8 cellular contexts compared by ENCODE assay signal in the genomic region with DNA sequence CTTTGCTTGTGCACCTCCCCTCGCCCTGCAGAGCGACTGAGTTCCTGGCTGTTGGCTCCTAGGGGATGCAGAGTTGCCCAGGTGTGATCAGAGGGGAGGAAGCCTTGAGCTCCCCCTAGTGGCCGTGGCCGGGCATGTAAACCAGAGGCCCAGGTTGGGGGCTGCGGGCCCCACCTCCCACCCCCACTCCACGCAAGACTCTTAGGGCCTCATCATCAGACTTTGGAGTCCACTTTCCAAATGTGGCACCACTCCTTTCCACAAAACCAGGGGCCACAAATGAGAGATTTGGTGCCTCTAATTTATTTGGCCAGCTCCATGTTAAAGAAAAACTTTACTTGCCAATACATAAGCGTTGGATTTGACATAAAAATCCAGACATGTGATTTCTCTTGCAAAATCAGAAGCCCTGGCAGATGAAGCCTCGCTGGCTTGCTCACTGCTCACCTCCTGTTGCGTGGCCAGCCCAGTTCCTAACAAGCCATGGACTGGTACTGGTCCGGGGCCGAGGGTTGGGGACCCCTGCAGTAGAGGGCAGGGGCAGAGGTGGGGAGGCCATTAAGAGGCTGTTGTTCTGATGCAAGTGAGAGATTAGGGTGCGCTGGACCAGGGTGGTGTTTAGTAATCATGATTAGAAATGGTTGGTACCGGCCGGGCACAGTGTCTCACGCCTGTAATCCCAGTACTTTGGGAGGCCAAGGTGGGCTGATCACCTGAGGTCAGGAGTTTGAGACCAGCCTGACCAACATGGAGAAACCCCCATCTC. TPM values are rescaled to one million over a fixed set of nuclear protein-coding genes. Genes with fewer than 3 reads are reported as not detected.
DNase-seq lines count a peak whose midpoint lies in the region; ATAC-seq and TF ChIP-seq lines count a peak whose summit lies in the region.

No MANE protein-coding gene starts in this region.

- no peak for DNase-seq in AG04449 (ENCODE audit: low read depth, low spot score)
- DNase-seq in SJCRH30, result peak; percentile 4 to 41
- DNase-seq in adrenal gland, result peak; percentile 31 to 59 (median 44)
- peak; percentile 56 for DNase-seq in iPS DF 19.7 (ENCODE audit: low read depth, low spot score)
- peak; percentile 28 for DNase-seq in stimulated activated CD4-positive, alpha-beta T cell treated with anti-CD3 and anti-CD28 coated beads, Interleukin-1b, Interleukin-23, amount 100 ng/mL, for 48 hours

- peak; percentile 74 for ATAC-seq in GM19452 (IDR thresholded peaks at IDR 0.05; ENCODE audit: unreplicated experiment)
- ATAC-seq in HG02973 (IDR thresholded peaks at IDR 0.05; ENCODE audit: unreplicated experiment), result no peak
- no peak for ATAC-seq in HG03039 (IDR thresholded peaks at IDR 0.05; ENCODE audit: unreplicated experiment)

- no peak for TF ChIP-seq POLR2A in adrenal gland (IDR thresholded peaks at IDR 0.05)

- POLR2A ChIA-PET in AG04449 (lab: Yijun Ruan, JAX), result no interaction called here

- no peaks in the 10 kb centered on the region for H3K27me3 ChIP-seq in SJCRH30
- H3K27me3 ChIP-seq in adrenal gland, result no peaks in the 10 kb centered on the region

- H3K4me3 ChIP-seq in AG04449 (ENCODE audit: low read depth, low read length), result no peak overlapping the region
- no peak overlapping the region for H3K4me3 ChIP-seq in SJCRH30
- no peak overlapping the region for H3K4me3 ChIP-seq in adrenal gland

- H3K36me3 ChIP-seq in SJCRH30 (no peaks in the 10 kb centered on the region), adrenal gland (replicated peaks in 1 of 2) (no peaks in the 10 kb centered on the region)

- no peaks in the 10 kb centered on the region for H3K9me3 ChIP-seq in SJCRH30 (replicated peaks)
- H3K9me3 ChIP-seq in adrenal gland (replicated peaks in 1 of 3), result peaks cover 0 to 4% (median 0%) of the 10 kb centered on the region in 3 donors

- TF ChIP-seq CTCF in AG04449 (IDR thresholded peaks at IDR 0.05; ENCODE audit: insufficient read depth, low read length, missing control alignments) (peak; percentile 85), adrenal gland (IDR thresholded peaks at IDR 0.05) (peak; percentile 66 to 76 (median 70))

- intact Hi-C loops in adrenal gland (cut with DNase I), result loop anchor here (5.0 to 10.0 kb wide), 2 partner anchors 262 to 300 kb away; no protein-coding TSS in a partner anchor

- no peaks in the 10 kb centered on the region for H3K4me1 ChIP-seq in SJCRH30
- H3K4me1 ChIP-seq in adrenal gland (replicated peaks in 1 of 2), result no peaks in the 10 kb centered on the region

- WGBS in adrenal gland, 4 donors, result 58 to 68% (median 61%) methylated on average over 13 to 15 of the region's 15 CpGs

- H3K27ac ChIP-seq in SJCRH30 (no peak overlapping the region), adrenal gland (no peak overlapping the region)

- CTCF ChIA-PET in AG04449 (lab: Yijun Ruan, JAX), result interaction anchor here (0.7 to 5.4 kb wide), 40 partner anchors 10 to 301 kb away, joined by 3 to 62 read pairs (median 4); partner anchors contain the start of gene GAS7

RNA-seq across cellular contexts. Expression of gene GAS7, which starts 28.7 kb away (rescaled TPM):
- total RNA-seq in SJCRH30 (2014; rRNA removed; shearing (Covaris generic)), result 0.66 and 0.91 TPM in 2 replicates
- 10 to 100 TPM; 20.0 to 54.9 (median 30.5) TPM for total RNA-seq in adrenal gland
- polyA plus RNA-seq in adrenal gland, result 10 to 100 TPM in 1 of 3 donors, 1 to 10 TPM in 2; 3.6 to 12.0 (median 7.3) TPM

Comparison
In these comparisons a context has a peak if more than half of its experiments do, and no peak if none do; other contexts are left out.
1. RNA of gene GAS7, which starts 28.7 kb away (total RNA-seq): 20.0 to 54.9 TPM in adrenal gland; 0.66 to 0.91 TPM in SJCRH30; every median in the first group is over 10 times any median in the second.